ENCODE assay signal across 8 cellular contexts in genomic region chr21:37564341-37564923, GRCh38.
DNase-seq lines count a peak whose midpoint lies in the region; ATAC-seq and TF ChIP-seq lines count a peak whose summit lies in the region.

No MANE protein-coding gene starts in this region.

- ATAC-seq in HG03095 (IDR thresholded peaks at IDR 0.05; ENCODE audit: unreplicated experiment) (peak; percentile 46), left colon (peak; percentile 45)
- peak; percentile 88 for ATAC-seq in activated CD4-positive, alpha-beta T cell treated with anti-CD3 and anti-CD28 coated beads for 36 hours

- TF ChIP-seq CTCF in chondrocyte (IDR thresholded peaks at IDR 0.05), result peak; percentile 62

- peak overlapping the region; percentile 100 for H3K27ac Mint-ChIP-seq in activated CD4-positive, alpha-beta T cell treated with anti-CD3 and anti-CD28 coated beads for 36 hours
- peak overlapping the region; percentile 96 for H3K27ac Mint-ChIP-seq in chondrocyte (ENCODE audit: unreplicated experiment)

- peaks cover 23% of the 10 kb centered on the region for H3K4me1 Mint-ChIP-seq in activated CD4-positive, alpha-beta T cell treated with anti-CD3 and anti-CD28 coated beads for 36 hours
- peaks cover 16% of the 10 kb centered on the region for H3K4me1 Mint-ChIP-seq in chondrocyte (ENCODE audit: low read depth)

- no peaks in the 10 kb centered on the region for H3K9me3 Mint-ChIP-seq in activated CD4-positive, alpha-beta T cell treated with anti-CD3 and anti-CD28 coated beads for 36 hours (ENCODE audit: low read depth)
- H3K9me3 Mint-ChIP-seq in chondrocyte (ENCODE audit: low read depth), result no peaks in the 10 kb centered on the region

- intact Hi-C loops in activated CD4-positive, alpha-beta T cell treated with anti-CD3 and anti-CD28 coated beads for 36 hours (cut with DNase I, micrococcal nuclease), result loop anchor here (1.0 to 10.0 kb wide), 15 partner anchors 18 to 1618 kb away; partner anchors contain the start of genes DYRK1A (in 1 of the 2), ETS2 (in 1 of the 2), HLCS (in 1 of the 2) and PIGP (in 1 of the 2)
- intact Hi-C loops in left colon (cut with DNase I, micrococcal nuclease), result loop anchor here in 1 of 2 donors (10.0 kb wide), 2 partner anchors 200 to 320 kb away; partner anchors contain the start of gene DYRK1A

- no peaks in the 10 kb centered on the region for H3K36me3 Mint-ChIP-seq in activated CD4-positive, alpha-beta T cell treated with anti-CD3 and anti-CD28 coated beads for 36 hours (ENCODE audit: low read depth)
- H3K36me3 Mint-ChIP-seq in chondrocyte (ENCODE audit: low read depth), result no peaks in the 10 kb centered on the region

- CTCF ChIA-PET in activated CD4-positive, alpha-beta T cell treated with anti-CD3 and anti-CD28 coated beads for 36 hours (lab: Charles Lee), result interaction anchor here (0.5 to 2.0 kb wide), 17 partner anchors 8 to 397 kb away, joined by 3 to 7 read pairs (median 4); no protein-coding TSS in a partner anchor

- no peaks in the 10 kb centered on the region for H3K27me3 Mint-ChIP-seq in activated CD4-positive, alpha-beta T cell treated with anti-CD3 and anti-CD28 coated beads for 36 hours
- H3K27me3 Mint-ChIP-seq in chondrocyte (ENCODE audit: low read depth), result no peaks in the 10 kb centered on the region

- POLR2A ChIA-PET in activated CD4-positive, alpha-beta T cell treated with anti-CD3 and anti-CD28 coated beads for 36 hours (lab: Charles Lee), result interaction anchor here (0.7 to 2.0 kb wide), 8 partner anchors 9 to 405 kb away, joined by 3 to 15 read pairs (median 3); partner anchors contain the start of genes DYRK1A and VPS26C

- peak overlapping the region; percentile 88 for H3K4me3 Mint-ChIP-seq in activated CD4-positive, alpha-beta T cell treated with anti-CD3 and anti-CD28 coated beads for 36 hours
- peak overlapping the region; percentile 55 for H3K4me3 Mint-ChIP-seq in chondrocyte (ENCODE audit: unreplicated experiment)

- peak; percentile 88 for DNase-seq in NK-92 treated with Interleukin-12 subunit alpha and Interleukin-12 subunit beta, amount 100 ng/mL, for 24 hours (lab: John Stamatoyannopoulos, UW)
- DNase-seq in NK-92 (lab: John Stamatoyannopoulos, UW; ENCODE audit: unreplicated experiment), result no peak
- DNase-seq in NCI-H2196 (lab: John Stamatoyannopoulos, UW; ENCODE audit: unreplicated experiment), result peak; percentile 86
- peak; percentile 95 for DNase-seq in activated CD4-positive, alpha-beta T cell treated with anti-CD3 and anti-CD28 coated beads for 36 hours
- DNase-seq in chondrocyte (ENCODE audit: low spot score), result no peak
- DNase-seq in left colon, result peak; percentile 60 to 84
- DNase-seq in stimulated activated CD4-positive, alpha-beta T cell treated with anti-CD3 and anti-CD28 coated beads, Interleukin-2, amount 100 ng/mL, for 4 hours (ENCODE audit: low read depth), result peak; percentile 95

Comparison
In these comparisons a context has a peak if more than half of its experiments do, and no peak if none do; other contexts are left out.
1. DNase-seq: peak in NK-92 treated with Interleukin-12 subunit alpha and Interleukin-12 subunit beta, amount 100 ng/mL, for 24 hours (single experiment), NCI-H2196 (single experiment), activated CD4-positive, alpha-beta T cell treated with anti-CD3 and anti-CD28 coated beads for 36 hours (single experiment), left colon (2 of 2) and stimulated activated CD4-positive, alpha-beta T cell treated with anti-CD3 and anti-CD28 coated beads, Interleukin-2, amount 100 ng/mL, for 4 hours (single experiment); none in NK-92 (single experiment) and chondrocyte (single experiment).
2. Peak in every context shown above with its lines, with median percentiles within 50 percentile points of each other: ATAC-seq.